24 cellular contexts compared by ENCODE assay signal in genomic region chr4:94970650-94971049, GRCh38.
A peak's percentile ranks its signal among the peaks of the same experiment; 100 is the strongest.
DNase-seq lines count a peak whose midpoint lies in the region; ATAC-seq and TF ChIP-seq lines count a peak whose summit lies in the region.
"Had no signal": no experiment of that assay in that cellular context is flagged by ENCODE, and none has a peak within 500 bp of the region (broad histone marks: within the 10 kb centered on the region; RNA-seq: fewer than 3 reads in every experiment).

No MANE protein-coding gene starts in this region.

- H3K36me3 Mint-ChIP-seq in MCF 10A (ENCODE audit: insufficient read depth, unreplicated experiment) = no peaks in the 10 kb centered on the region
- H3K36me3 Mint-ChIP-seq: CD14-positive monocyte; CD4-positive, alpha-beta memory T cell; CD4-positive, CD25-positive, alpha-beta regulatory T cell; CD8-positive, alpha-beta memory T cell had no signal

- H2AFZ ChIP-seq in mammary epithelial cell (ENCODE audit: low read depth, low read length) = no peak overlapping the region

- dilution Hi-C loops in mammary epithelial cell (cut with HindIII; ENCODE audit: low sequenced_read_pairs) = no loop called here

- H3K9ac ChIP-seq in mammary epithelial cell (ENCODE audit: insufficient read depth, low read length) = no peak overlapping the region
- H3K9ac ChIP-seq: BLaER1 had no signal

- CTCF ChIA-PET in MCF 10A (lab: Yijun Ruan, JAX) (no interaction called here), mammary epithelial cell (lab: Charles Lee; ENCODE audit: low non-redundant PET) (no interaction called here)

- H3K79me2 ChIP-seq in mammary epithelial cell (ENCODE audit: insufficient read depth, low read length) = no peaks in the 10 kb centered on the region

- H3K9me3 ChIP-seq in mammary epithelial cell (replicated peaks; ENCODE audit: insufficient read depth, low read length) = no peaks in the 10 kb centered on the region
- H3K9me3 ChIP-seq: BE2C, BLaER1 had no signal

- DNase-seq in MCF 10A (ENCODE audit: unreplicated experiment) (peak; percentile 42), mammary epithelial cell (no peak), LNCaP clone FGC (ENCODE audit: low read depth) (peak; percentile 22), epithelial cell of esophagus (ENCODE audit: low read depth) (peak; percentile 16)
- no peak for DNase-seq in effector CD4-positive, alpha-beta T cell
- DNase-seq: ACHN; BE2C; C1 segment of cervical spinal cord; CD4-positive, alpha-beta memory T cell; CD4-positive, CD25-positive, alpha-beta regulatory T cell; CD8-positive, alpha-beta memory T cell; COR-L47; DMS 273 treated with DMSO at 0.1 percent for 48 hours; DMS153; DMS53; DMS79; DND-41; EL; GDM1 had no signal

- TF ChIP-seq CTCF in MCF 10A (IDR thresholded peaks at IDR 0.05; ENCODE audit: unreplicated experiment) (no peak), mammary epithelial cell (conservative IDR thresholded peaks at IDR 0.05 in 1 of 2, IDR thresholded peaks at IDR 0.05 in 1 of 2; ENCODE audit: extremely low read depth in 1 of 2, insufficient read depth in 1 of 2, low read depth in 1 of 2, low read length in 2 of 2) (no peak), LNCaP clone FGC (IDR thresholded peaks at IDR 0.05; ENCODE audit: control insufficient read depth, extremely low read depth, insufficient read depth) (no peak), epithelial cell of esophagus (IDR thresholded peaks at IDR 0.05; ENCODE audit: insufficient read depth, low read depth, low read length, missing control alignments) (no peak)

- no peak for ATAC-seq in HG03520 (IDR thresholded peaks at IDR 0.05; ENCODE audit: unreplicated experiment)
- ATAC-seq: GM12878 had no signal

- H3K27ac ChIP-seq in mammary epithelial cell (ENCODE audit: insufficient read depth, low read depth, low read length) = no peak overlapping the region
- H3K27ac ChIP-seq: 22Rv1, BLaER1 had no signal

- 0% methylated on average over 1 of the region's 1 CpG for WGBS in mammary epithelial cell (ENCODE audit: low coverage, missing lambda C conversion rate)

- H3K9me3 Mint-ChIP-seq in MCF 10A (ENCODE audit: unreplicated experiment) = no peaks in the 10 kb centered on the region
- H3K9me3 Mint-ChIP-seq: CD4-positive, alpha-beta memory T cell had no signal

- intact Hi-C loops in MCF 10A (cut with micrococcal nuclease) = no loop called here
- intact Hi-C loops in mammary epithelial cell (cut with micrococcal nuclease) = no loop called here

- H3K4me3 Mint-ChIP-seq in MCF 10A (ENCODE audit: unreplicated experiment) = no peak overlapping the region
- H3K4me3 Mint-ChIP-seq: CD14-positive monocyte; CD4-positive, alpha-beta memory T cell; CD4-positive, CD25-positive, alpha-beta regulatory T cell; CD8-positive, alpha-beta memory T cell had no signal

- H3K27ac Mint-ChIP-seq in MCF 10A (ENCODE audit: low read depth, unreplicated experiment) = peak overlapping the region; percentile 20
- H3K27ac Mint-ChIP-seq: CD14-positive monocyte; CD4-positive, CD25-positive, alpha-beta regulatory T cell; CD8-positive, alpha-beta memory T cell had no signal

- no peaks in the 10 kb centered on the region for H3K27me3 ChIP-seq in mammary epithelial cell (ENCODE audit: insufficient read depth, low read length)
- H3K27me3 ChIP-seq: BE2C, BLaER1 had no signal

- in situ Hi-C loops in mammary epithelial cell (cut with MboI; ENCODE audit: low sequenced_read_pairs in 2 of 2) = no loop called here

- no peak overlapping the region for H3K4me2 ChIP-seq in mammary epithelial cell (ENCODE audit: insufficient read depth, low read depth, low read length)
- H3K4me2 ChIP-seq: BLaER1 had no signal

- peaks cover 11% of the 10 kb centered on the region for H3K4me1 Mint-ChIP-seq in MCF 10A (ENCODE audit: insufficient read depth, unreplicated experiment)
- H3K4me1 Mint-ChIP-seq: CD14-positive monocyte; CD4-positive, alpha-beta memory T cell; CD4-positive, CD25-positive, alpha-beta regulatory T cell; CD8-positive, alpha-beta memory T cell had no signal

- POLR2A ChIA-PET in MCF 10A (lab: Yijun Ruan, JAX) = interaction anchor here (0.6 to 1.2 kb wide), 4 partner anchors 10 to 66 kb away, joined by 3 to 4 read pairs (median 3); no protein-coding TSS in a partner anchor

- no peaks in the 10 kb centered on the region for H4K20me1 ChIP-seq in mammary epithelial cell (ENCODE audit: insufficient read depth, low read length)
- H4K20me1 ChIP-seq: BLaER1 had no signal

- BruUV-seq in MCF 10A (replicated peaks; lab: Mats Ljungman, UMichigan) = no TSS peak
- BruUV-seq in mammary epithelial cell (replicated peaks; lab: Mats Ljungman, UMichigan) = no TSS peak

- H3K4me3 ChIP-seq in mammary epithelial cell (replicated peaks in 1 of 3; ENCODE audit: insufficient read depth in 1 of 3, low read depth in 2 of 3, low read length in 3 of 3) = no peak overlapping the region
- H3K4me3 ChIP-seq in LNCaP clone FGC (ENCODE audit: low read depth, low read length) = no peak overlapping the region
- H3K4me3 ChIP-seq in epithelial cell of esophagus (ENCODE audit: low read length) = no peak overlapping the region
- H3K4me3 ChIP-seq: BLaER1, GM12878 had no signal

- no peaks in the 10 kb centered on the region for H3K27me3 Mint-ChIP-seq in MCF 10A (ENCODE audit: insufficient read depth, unreplicated experiment)
- H3K27me3 Mint-ChIP-seq: CD4-positive, CD25-positive, alpha-beta regulatory T cell; CD8-positive, alpha-beta memory T cell had no signal

- H3K36me3 ChIP-seq in mammary epithelial cell (ENCODE audit: insufficient read depth, low read length) = no peaks in the 10 kb centered on the region
- H3K36me3 ChIP-seq: BE2C, BLaER1 had no signal

- no peaks in the 10 kb centered on the region for H3K4me1 ChIP-seq in mammary epithelial cell (ENCODE audit: insufficient read depth, low read length)
- H3K4me1 ChIP-seq: BLaER1 had no signal

Comparison
In these comparisons a context has a peak if more than half of its experiments do, and no peak if none do; other contexts are left out.
1. DNase-seq: peak in MCF 10A (single experiment), LNCaP clone FGC (single experiment) and epithelial cell of esophagus (single experiment); none in mammary epithelial cell (single experiment) and effector CD4-positive, alpha-beta T cell (single experiment).